Comparison of ENCODE assay signal across 35 cellular contexts in genomic region chrX:139554991-139555675, GRCh38. TPM values are rescaled to one million over a fixed set of nuclear protein-coding genes. Genes with fewer than 3 reads are reported as not detected.
DNase-seq lines count a peak whose midpoint lies in the region; FAIRE-seq and TF ChIP-seq lines count a peak whose summit lies in the region.
"Had no signal": no experiment of that assay in that cellular context is flagged by ENCODE, and none has a peak within 500 bp of the region (broad histone marks: within the 10 kb centered on the region; RNA-seq: fewer than 3 reads in every experiment).

No MANE protein-coding gene starts in this region.

- CTCF ChIA-PET in A673 (lab: Charles Lee) = no interaction called here
- CTCF ChIA-PET in Caco-2 (lab: Charles Lee) = no interaction called here

- H3K27me3 ChIP-seq in A673 (replicated peaks; ENCODE audit: insufficient read depth, low read depth, low read length, poor library complexity) = no peaks in the 10 kb centered on the region
- no peaks in the 10 kb centered on the region for H3K27me3 ChIP-seq in MM.1S (replicated peaks; ENCODE audit: insufficient read depth, low read length)
- H3K27me3 ChIP-seq in endodermal cell (ENCODE audit: control insufficient read depth, insufficient read depth, low read length, poor library complexity, severe bottlenecking) = no peaks in the 10 kb centered on the region
- no peaks in the 10 kb centered on the region for H3K27me3 ChIP-seq in Caco-2 (replicated peaks; ENCODE audit: control insufficient read depth, insufficient read depth, low read length)
- H3K27me3 ChIP-seq: thyroid gland, vagina had no signal

- DNase-seq in A673 (ENCODE audit: low spot score) (no peak), GM12891 (ENCODE audit: insufficient read length, low spot score) (no peak), MM.1S (no peak), endodermal cell (peak; percentile 49), NCI-H1105 (lab: John Stamatoyannopoulos, UW) (no peak), NCI-H1105 treated with DMSO at 0.1 percent for 48 hours (lab: John Stamatoyannopoulos, UW) (no peak), Caco-2 (no peak), LoVo (ENCODE audit: low spot score) (no peak)
- DNase-seq: activated CD4-positive, alpha-beta T cell treated with anti-CD3 and anti-CD28 coated beads, Interleukin-2, amount 50 U/mL, for 48 hours; activated CD4-positive, CD25-positive, alpha-beta regulatory T cell treated with anti-CD3 and anti-CD28 coated beads, Interleukin-2, amount 50 U/mL, for 72 hours; activated naive CD4-positive, alpha-beta T cell; CD8-positive, alpha-beta T cell; central memory CD4-positive, alpha-beta T cell; DMS 273 treated with DMSO at 0.1 percent for 48 hours; GOT3; KG1; midbrain; naive B cell; NCI-H146; NCI-H345; NCI-H69; stimulated activated CD8-positive, alpha-beta memory T cell treated with anti-CD3 and anti-CD28 coated beads, Interleukin-4, amount 100 ng/mL, for 48 hours; T-cell; thyroid gland had no signal

- H3K36me3 Mint-ChIP-seq in endodermal cell (ENCODE audit: low read depth) = no peaks in the 10 kb centered on the region
- H3K36me3 Mint-ChIP-seq in Caco-2 (ENCODE audit: insufficient read depth, unreplicated experiment) = no peaks in the 10 kb centered on the region
- H3K36me3 Mint-ChIP-seq: CD8-positive, alpha-beta T cell; naive B cell; T-cell had no signal

- H3K9me3 Mint-ChIP-seq in endodermal cell = no peaks in the 10 kb centered on the region
- H3K9me3 Mint-ChIP-seq in Caco-2 (ENCODE audit: unreplicated experiment) = no peaks in the 10 kb centered on the region
- H3K9me3 Mint-ChIP-seq: CD8-positive, alpha-beta T cell; T-cell had no signal

- H3K27me3 Mint-ChIP-seq in endodermal cell (ENCODE audit: insufficient read depth) (peaks cover 2% of the 10 kb centered on the region), Caco-2 (ENCODE audit: insufficient read depth, unreplicated experiment) (peaks cover 3% of the 10 kb centered on the region)
- H3K27me3 Mint-ChIP-seq: progenitor cell of endocrine pancreas had no signal

- no TSS peak for BruUV-seq in A673 (replicated peaks; lab: Mats Ljungman, UMichigan)
- BruUV-seq in Caco-2 (replicated peaks; lab: Mats Ljungman, UMichigan) = no TSS peak

- no peaks in the 10 kb centered on the region for H4K20me1 ChIP-seq in MM.1S (ENCODE audit: insufficient read depth, low read length)

- no peak overlapping the region for H2AFZ ChIP-seq in MM.1S (ENCODE audit: low read length)

- H3K4me1 ChIP-seq in A673 (ENCODE audit: insufficient read depth, low read length, poor library complexity, severe bottlenecking) (peaks cover 31% of the 10 kb centered on the region), MM.1S (ENCODE audit: low read length) (peaks cover 11% of the 10 kb centered on the region; the same call in 1 of the 2 replicates), endodermal cell (ENCODE audit: control insufficient read depth, insufficient read depth, low read length) (no peaks in the 10 kb centered on the region), Caco-2 (no peaks in the 10 kb centered on the region)
- H3K4me1 ChIP-seq: thyroid gland, vagina had no signal

- intact Hi-C loops in A673 (cut with micrococcal nuclease; ENCODE audit: unreplicated experiment) = loop anchor here (5.0 kb wide), 4 partner anchors 163 to 708 kb away; no protein-coding TSS in a partner anchor
- intact Hi-C loops in Caco-2 (cut with micrococcal nuclease; ENCODE audit: unreplicated experiment) = loop anchor here (5.0 kb wide), 1 partner anchor 798 kb away; no protein-coding TSS in a partner anchor

- H3K27ac Mint-ChIP-seq in endodermal cell = no peak overlapping the region
- H3K27ac Mint-ChIP-seq in Caco-2 (ENCODE audit: unreplicated experiment) = no peak overlapping the region
- H3K27ac Mint-ChIP-seq: CD8-positive, alpha-beta T cell; progenitor cell of endocrine pancreas; T-cell had no signal

- H3K4me1 Mint-ChIP-seq in endodermal cell = peaks cover 2% of the 10 kb centered on the region
- H3K4me1 Mint-ChIP-seq in Caco-2 (ENCODE audit: low read depth, unreplicated experiment) = no peaks in the 10 kb centered on the region

- H3K9ac ChIP-seq in MM.1S (ENCODE audit: low read length) (no peak overlapping the region), endodermal cell (ENCODE audit: extremely low read depth, low read length, poor library complexity, severe bottlenecking) (no peak overlapping the region)

- 90 to 94% methylated on average over 6 to 24 of the region's 26 CpGs for WGBS in endodermal cell (ENCODE audit: insufficient coverage in 1 of 2, insufficient read length in 1 of 2), 2 experiments

- no peak overlapping the region for H3K4me3 Mint-ChIP-seq in endodermal cell
- no peak overlapping the region for H3K4me3 Mint-ChIP-seq in Caco-2 (ENCODE audit: unreplicated experiment)
- H3K4me3 Mint-ChIP-seq: CD8-positive, alpha-beta T cell; T-cell had no signal

- TF ChIP-seq CTCF in A673 (conservative IDR thresholded peaks at IDR 0.05; ENCODE audit: low read depth, low read length) (no peak), MM.1S (IDR thresholded peaks at IDR 0.05; ENCODE audit: low read length) (no peak), endodermal cell (conservative IDR thresholded peaks at IDR 0.05) (peak; percentile 36), Caco-2 (IDR thresholded peaks at IDR 0.05; ENCODE audit: insufficient read depth in 1 of 2, low read depth in 1 of 2, low read length in 1 of 2, severe bottlenecking in 1 of 2, unreplicated experiment in 1 of 2) (no peak)

- POLR2A ChIA-PET in A673 (lab: Charles Lee; ENCODE audit: low non-redundant PET) (no interaction called here), Caco-2 (lab: Charles Lee) (no interaction called here)

- H3K9me2 ChIP-seq in MM.1S (replicated peaks; ENCODE audit: insufficient read depth, low read length) = no peaks in the 10 kb centered on the region

- H3K4me3 ChIP-seq in A673 (ENCODE audit: low read depth, low read length, poor library complexity, severe bottlenecking) (no peak overlapping the region), MM.1S (ENCODE audit: low read length) (no peak overlapping the region), endodermal cell (ENCODE audit: low read length) (no peak overlapping the region), Caco-2 (ENCODE audit: low read depth, low read length) (no peak overlapping the region)
- H3K4me3 ChIP-seq: thyroid gland, vagina had no signal

- H3K27ac ChIP-seq in A673 (ENCODE audit: low read depth, low read length, poor library complexity, severe bottlenecking) = peak overlapping the region; percentile 79
- no peak overlapping the region for H3K27ac ChIP-seq in MM.1S (ENCODE audit: low read length)
- no peak overlapping the region for H3K27ac ChIP-seq in endodermal cell (ENCODE audit: low read depth, low read length)
- H3K27ac ChIP-seq: thyroid gland, vagina had no signal

- no peaks in the 10 kb centered on the region for H3K79me2 ChIP-seq in MM.1S (ENCODE audit: low read length)

- H3F3A ChIP-seq in MM.1S (ENCODE audit: insufficient read depth, low read length) = no peaks in the 10 kb centered on the region; the same call in 1 of the 2 replicates

- peak overlapping the region; percentile 46; the same call in 1 of the 2 replicates for H3K4me2 ChIP-seq in MM.1S (ENCODE audit: low read depth, low read length)

- FAIRE-seq in GM12891 (lab: Jason Lieb, UNC) = peak; percentile 86
- FAIRE-seq: TTC549 had no signal

- H3K9me3 ChIP-seq in A673 (ENCODE audit: low read depth, low read length, poor library complexity, severe bottlenecking) (no peaks in the 10 kb centered on the region), MM.1S (replicated peaks; ENCODE audit: insufficient read depth, low read length) (no peaks in the 10 kb centered on the region), endodermal cell (ENCODE audit: control insufficient read depth, low read length) (no peaks in the 10 kb centered on the region), Caco-2 (no peaks in the 10 kb centered on the region)
- H3K9me3 ChIP-seq: thyroid gland, vagina had no signal

- no peak for TF ChIP-seq POLR2A in GM12891 (IDR thresholded peaks at IDR 0.05; ENCODE audit: low read depth, low read length)

- H3K36me3 ChIP-seq in A673 (ENCODE audit: insufficient read depth, low read length, poor library complexity, severe bottlenecking) (no peaks in the 10 kb centered on the region), MM.1S (replicated peaks; ENCODE audit: insufficient read depth, low read length) (no peaks in the 10 kb centered on the region), endodermal cell (ENCODE audit: control insufficient read depth, insufficient read depth, low read length) (no peaks in the 10 kb centered on the region), Caco-2 (ENCODE audit: control insufficient read depth, insufficient read depth, low read length) (no peaks in the 10 kb centered on the region)
- H3K36me3 ChIP-seq: thyroid gland, vagina had no signal

TF ChIP-seq in GM12891, 5 proteins besides CTCF, POLR2A, EP300 and RAD21:
- TF ChIP-seq POU2F2 (IDR thresholded peaks at IDR 0.05; ENCODE audit: low read depth, low read length) = no peak
- TF ChIP-seq TAF1 (IDR thresholded peaks at IDR 0.05; ENCODE audit: low read depth, low read length) = no peak
- TF ChIP-seq POLR2AphosphoS5 (IDR thresholded peaks at IDR 0.05; ENCODE audit: low read depth, low read length) = no peak
- no peak for TF ChIP-seq SPI1 (IDR thresholded peaks at IDR 0.05; ENCODE audit: low read depth, low read length)

RNA-seq across cellular contexts. Expression of gene F9, which starts 24.6 kb away (rescaled TPM):
- total RNA-seq in A673 (2021) = not detected in 2 replicates
- polyA plus RNA-seq in GM12891 (2012; ENCODE audit: low read depth, missing spikeins) = not detected
- not detected for total RNA-seq in endodermal cell
- polyA plus RNA-seq in endodermal cell (2013, experiment 1 of 2) = not detected
- polyA plus RNA-seq in endodermal cell (2013, experiment 2 of 2) = not detected
- total RNA-seq in Caco-2 (2022) = not detected in 2 replicates
- total RNA-seq: A172; CD8-positive, alpha-beta T cell; esophagus mucosa; fibroblast of villous mesenchyme; HT1080; kidney epithelial cell; lower leg skin; progenitor cell of endocrine pancreas; sciatic nerve; SK-MEL-5; thyroid gland; vagina had no signal
